ENCODE assay signal across 8 cellular contexts in the genomic region with DNA sequence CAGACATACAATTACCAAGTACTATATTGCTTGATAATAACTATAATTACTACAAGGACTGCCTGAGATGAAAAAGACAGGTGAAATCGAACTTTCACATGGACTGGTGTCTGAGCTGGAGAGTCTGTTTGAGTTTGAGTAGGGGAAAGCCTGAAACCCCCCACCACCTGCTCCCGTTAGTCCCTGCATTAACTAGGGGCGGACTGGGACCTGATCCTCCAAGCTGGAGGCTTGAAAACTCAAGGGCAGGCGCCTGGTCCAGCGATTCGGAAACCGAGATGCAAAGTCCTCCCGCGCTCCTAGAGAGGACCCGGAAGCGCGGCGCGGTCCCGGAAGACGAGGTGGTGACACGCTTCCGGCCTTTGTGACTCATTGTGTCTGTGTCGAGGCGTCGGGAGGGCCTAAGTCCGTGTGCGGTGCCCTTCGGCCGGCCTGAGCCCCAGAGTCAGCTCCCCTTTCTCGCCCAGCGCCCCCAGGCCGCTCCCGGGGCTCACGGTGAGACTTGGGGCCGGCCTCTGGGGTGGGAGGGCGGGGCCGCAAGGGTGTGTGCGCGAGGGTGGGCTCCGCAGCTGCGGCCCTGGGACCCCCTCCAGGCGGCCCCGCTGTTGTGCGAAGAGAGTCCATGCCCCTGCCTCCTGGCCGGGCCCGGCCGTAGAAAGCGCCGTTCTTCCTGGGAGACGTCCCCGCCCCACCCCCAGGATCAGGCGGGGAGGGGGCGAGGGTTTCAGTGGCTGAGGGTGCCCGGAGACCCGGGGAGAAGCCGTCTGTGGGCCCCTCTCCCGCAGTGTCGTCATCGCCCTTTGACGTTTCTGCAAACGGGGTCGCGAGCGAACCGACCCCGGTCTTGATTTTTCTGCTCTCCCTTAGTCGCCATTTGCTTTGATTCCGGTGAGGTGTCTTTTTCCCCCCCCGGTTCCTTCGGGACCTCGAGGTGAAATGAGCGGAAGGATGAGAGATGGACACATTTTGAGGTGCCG. TPM values are rescaled to one million over a fixed set of nuclear protein-coding genes. Genes with fewer than 3 reads are reported as not detected.
DNase-seq lines count a peak whose midpoint lies in the region; ATAC-seq and TF ChIP-seq lines count a peak whose summit lies in the region.

Gene ZKSCAN1 (plus strand): TSS at position 365 of the 977 bp plus-strand sequence. CDS start 7,911 bp downstream, outside the sequence.

- H3K27ac ChIP-seq in DOHH2 (ENCODE audit: low read depth, low read length) (no peak within 1 kb of the TSS), Karpas-422 (ENCODE audit: low read length) (peak within 1 kb of the TSS; percentile 32; the same call in 1 of the 2 replicates), fibroblast of lung (ENCODE audit: insufficient read depth, low read length) (peak within 1 kb of the TSS; percentile 98)
- peak within 1 kb of the TSS; percentile 98 for H3K27ac ChIP-seq in naive thymus-derived CD4-positive, alpha-beta T cell (ENCODE audit: low read depth, low read length)

- CTCF ChIA-PET in naive thymus-derived CD4-positive, alpha-beta T cell (lab: Charles Lee) = interaction anchor here (1.0 to 1.6 kb wide), 5 partner anchors 22 to 96 kb away, joined by 3 to 5 read pairs (median 3); partner anchors contain the start of genes TRIM4, ZNF3 and ZSCAN21

- peaks cover 2% of the 10 kb centered on the region; the same call in 1 of the 2 replicates for H3F3A ChIP-seq in DOHH2 (ENCODE audit: control insufficient read depth, insufficient read depth)

- H3K36me3 ChIP-seq in DOHH2 (ENCODE audit: control insufficient read depth, low read length) = peaks cover 38% of the 10 kb centered on the region
- H3K36me3 ChIP-seq in Karpas-422 (ENCODE audit: insufficient read depth, low read length) = peaks cover 10% of the 10 kb centered on the region; the same call in 1 of the 2 replicates
- H3K36me3 ChIP-seq in fibroblast of lung (ENCODE audit: control insufficient read depth, insufficient read depth, low read length) = no peaks in the 10 kb centered on the region
- H3K36me3 ChIP-seq in naive thymus-derived CD4-positive, alpha-beta T cell (ENCODE audit: control insufficient read depth in 2 of 3, insufficient read depth in 3 of 3, low read length in 3 of 3) = peaks cover 0 to 11% (median 0%) of the 10 kb centered on the region in 3 experiments

- H3K27me3 ChIP-seq in DOHH2 (ENCODE audit: control insufficient read depth, low read length) = peaks cover 4% of the 10 kb centered on the region
- H3K27me3 ChIP-seq in Karpas-422 (ENCODE audit: low read length) = no peaks in the 10 kb centered on the region
- no peaks in the 10 kb centered on the region for H3K27me3 ChIP-seq in fibroblast of lung (ENCODE audit: control insufficient read depth, insufficient read depth, low read length)
- H3K27me3 ChIP-seq in naive thymus-derived CD4-positive, alpha-beta T cell (ENCODE audit: control insufficient read depth in 2 of 2, insufficient read depth in 2 of 2, low read length in 2 of 2) = no peaks in the 10 kb centered on the region

- POLR2A ChIA-PET in naive thymus-derived CD4-positive, alpha-beta T cell (lab: Charles Lee) = interaction anchor here (0.6 to 5.1 kb wide), 19 partner anchors 11 to 513 kb away, joined by 3 to 42 read pairs (median 4); partner anchors contain the start of genes GJC3, TRIM4, ZKSCAN5 and ZSCAN21

- peaks cover 56% of the 10 kb centered on the region for H3K79me2 ChIP-seq in DOHH2 (ENCODE audit: control insufficient read depth, low read length)
- H3K79me2 ChIP-seq in Karpas-422 (ENCODE audit: low read length) = peaks cover 48% of the 10 kb centered on the region
- H3K79me2 ChIP-seq in fibroblast of lung (ENCODE audit: control insufficient read depth, insufficient read depth, low read length) = peaks cover 47% of the 10 kb centered on the region

- H3K4me1 ChIP-seq in DOHH2 (ENCODE audit: control insufficient read depth, low read length) = peaks cover 30% of the 10 kb centered on the region
- H3K4me1 ChIP-seq in Karpas-422 (ENCODE audit: low read length) = peaks cover 14% of the 10 kb centered on the region
- peaks cover 2% of the 10 kb centered on the region for H3K4me1 ChIP-seq in fibroblast of lung (ENCODE audit: control insufficient read depth, extremely low read depth, insufficient read depth, low read length)
- H3K4me1 ChIP-seq in naive thymus-derived CD4-positive, alpha-beta T cell (ENCODE audit: control insufficient read depth in 2 of 2, insufficient read depth in 2 of 2, low read length in 2 of 2) = peaks cover 19 to 22% of the 10 kb centered on the region in 2 donors

- peaks cover 0 to 3% (median 0%) of the 10 kb centered on the region in 11 donors for H3K9me3 Mint-ChIP-seq in naive thymus-derived CD4-positive, alpha-beta T cell
- no peaks in the 10 kb centered on the region for H3K9me3 Mint-ChIP-seq in stimulated activated memory B cell treated with anti-CD40 and anti-IgM and Interleukin-4, amounts not matched to agents 10 μg/mL and 1 μg/mL and 100 μg/mL, for 72 hours

- H4K20me1 ChIP-seq in DOHH2 (ENCODE audit: control insufficient read depth, insufficient read depth, low read depth, low read length) (peaks cover 17% of the 10 kb centered on the region), Karpas-422 (ENCODE audit: insufficient read depth, low read depth, low read length) (peaks cover 7% of the 10 kb centered on the region; the same call in 1 of the 2 replicates), fibroblast of lung (ENCODE audit: control insufficient read depth, extremely low read depth, insufficient read depth, low read length) (no peaks in the 10 kb centered on the region)

- intact Hi-C loops in naive thymus-derived CD4-positive, alpha-beta T cell (cut with micrococcal nuclease) = loop anchor here (1.0 to 10.0 kb wide), 9 partner anchors 18 to 871 kb away; partner anchors contain the start of genes TRIM4 (in 2 of the 2), ZNF3 (in 2 of the 2), ZSCAN21 (in 2 of the 2) and BUD31 (in 1 of the 2)

- no peaks in the 10 kb centered on the region for H3K9me3 ChIP-seq in DOHH2 (ENCODE audit: control insufficient read depth, insufficient read depth, low read length)
- no peaks in the 10 kb centered on the region for H3K9me3 ChIP-seq in Karpas-422 (ENCODE audit: low read length)
- no peaks in the 10 kb centered on the region for H3K9me3 ChIP-seq in fibroblast of lung (ENCODE audit: control insufficient read depth, insufficient read depth, low read depth, low read length)
- H3K9me3 ChIP-seq in naive thymus-derived CD4-positive, alpha-beta T cell (ENCODE audit: control insufficient read depth in 2 of 3, low read length in 3 of 3) = no peaks in the 10 kb centered on the region

- peaks cover 0 to 4% (median 0%) of the 10 kb centered on the region in 5 donors for H3K36me3 Mint-ChIP-seq in naive thymus-derived CD4-positive, alpha-beta T cell
- no peaks in the 10 kb centered on the region for H3K36me3 Mint-ChIP-seq in stimulated activated memory B cell treated with anti-CD40 and anti-IgM and Interleukin-4, amounts not matched to agents 10 μg/mL and 1 μg/mL and 100 μg/mL, for 72 hours

- DNase-seq in Karpas-422 (peak; percentile 96), RPMI8226 (peak; percentile 97), fibroblast of lung (ENCODE audit: low read depth in 2 of 2) (peak; percentile 92 to 95)
- peak; percentile 68 to 75 for DNase-seq in activated T-helper 1 cell treated with anti-CD3 and anti-CD28 coated beads, Interleukin-2, amount 50 U/mL, for 16 hours (ENCODE audit: low read depth in 1 of 2, low spot score in 1 of 2)
- peak; percentile 68 to 86 (median 81) for DNase-seq in naive thymus-derived CD4-positive, alpha-beta T cell

- ATAC-seq in GM21825 (IDR thresholded peaks at IDR 0.05; ENCODE audit: unreplicated experiment) = peak; percentile 91
- ATAC-seq in naive thymus-derived CD4-positive, alpha-beta T cell = peak; percentile 99
- peak; percentile 99 for ATAC-seq in stimulated activated memory B cell treated with anti-CD40 and anti-IgM and Interleukin-4, amounts not matched to agents 10 μg/mL and 1 μg/mL and 100 μg/mL, for 72 hours

- H3K4me1 Mint-ChIP-seq in naive thymus-derived CD4-positive, alpha-beta T cell = peaks cover 23 to 57% (median 44%) of the 10 kb centered on the region in 7 donors
- peaks cover 31% of the 10 kb centered on the region for H3K4me1 Mint-ChIP-seq in stimulated activated memory B cell treated with anti-CD40 and anti-IgM and Interleukin-4, amounts not matched to agents 10 μg/mL and 1 μg/mL and 100 μg/mL, for 72 hours

- H3K9me2 ChIP-seq in DOHH2 (replicated peaks; ENCODE audit: control insufficient read depth, low read length) = no peaks in the 10 kb centered on the region
- no peaks in the 10 kb centered on the region for H3K9me2 ChIP-seq in Karpas-422 (replicated peaks; ENCODE audit: insufficient read depth, low read length)

- peaks cover 0 to 3% (median 0%) of the 10 kb centered on the region in 5 donors for H3K27me3 Mint-ChIP-seq in naive thymus-derived CD4-positive, alpha-beta T cell
- H3K27me3 Mint-ChIP-seq in stimulated activated memory B cell treated with anti-CD40 and anti-IgM and Interleukin-4, amounts not matched to agents 10 μg/mL and 1 μg/mL and 100 μg/mL, for 72 hours = peaks cover 12% of the 10 kb centered on the region

- peak within 1 kb of the TSS; percentile 95 for H2AFZ ChIP-seq in Karpas-422 (ENCODE audit: low read length)
- H2AFZ ChIP-seq in fibroblast of lung (ENCODE audit: low read length) = peak within 1 kb of the TSS; percentile 54

- peak within 1 kb of the TSS; percentile 92 to 98 (median 96) for H3K4me3 Mint-ChIP-seq in naive thymus-derived CD4-positive, alpha-beta T cell
- peak within 1 kb of the TSS; percentile 88 for H3K4me3 Mint-ChIP-seq in stimulated activated memory B cell treated with anti-CD40 and anti-IgM and Interleukin-4, amounts not matched to agents 10 μg/mL and 1 μg/mL and 100 μg/mL, for 72 hours

- peak within 1 kb of the TSS; percentile 80 for H3K4me3 ChIP-seq in DOHH2 (ENCODE audit: low read length)
- peak within 1 kb of the TSS; percentile 80 for H3K4me3 ChIP-seq in Karpas-422 (ENCODE audit: low read length)
- H3K4me3 ChIP-seq in fibroblast of lung (replicated peaks in 1 of 4; ENCODE audit: control extremely low read depth in 1 of 4, insufficient read depth in 1 of 4, low read depth in 3 of 4, low read length in 4 of 4) = peak within 1 kb of the TSS; percentile 88 to 98 (median 96)
- peak within 1 kb of the TSS; percentile 51 for H3K4me3 ChIP-seq in naive thymus-derived CD4-positive, alpha-beta T cell (ENCODE audit: low read length)

- TF ChIP-seq CTCF in DOHH2 (IDR thresholded peaks at IDR 0.05; ENCODE audit: low read depth, low read length, poor library complexity, severe bottlenecking) = no peak
- no peak for TF ChIP-seq CTCF in fibroblast of lung (conservative IDR thresholded peaks at IDR 0.05 in 1 of 2, IDR thresholded peaks at IDR 0.05 in 1 of 2; ENCODE audit: low read depth in 1 of 2, low read length in 2 of 2)

- H3K4me2 ChIP-seq in DOHH2 (ENCODE audit: low read length) (peak within 1 kb of the TSS; percentile 75), Karpas-422 (ENCODE audit: low read depth, low read length, poor library complexity, severe bottlenecking) (peak within 1 kb of the TSS; percentile 81), fibroblast of lung (ENCODE audit: extremely low read depth, insufficient read depth, low read length) (peak within 1 kb of the TSS; percentile 97)

- H3K9ac ChIP-seq in Karpas-422 (ENCODE audit: low read length) = peak within 1 kb of the TSS; percentile 94
- peak within 1 kb of the TSS; percentile 99 for H3K9ac ChIP-seq in fibroblast of lung (ENCODE audit: insufficient read depth, low read length)

- H3K27ac Mint-ChIP-seq in naive thymus-derived CD4-positive, alpha-beta T cell = peak within 1 kb of the TSS; percentile 91 to 98 (median 97)
- peak within 1 kb of the TSS; percentile 87 for H3K27ac Mint-ChIP-seq in stimulated activated memory B cell treated with anti-CD40 and anti-IgM and Interleukin-4, amounts not matched to agents 10 μg/mL and 1 μg/mL and 100 μg/mL, for 72 hours

RNA-seq across cellular contexts. Expression of gene ZKSCAN1, which starts in this region (rescaled TPM):
- total RNA-seq in Karpas-422 (2014; rRNA removed; shearing (Covaris generic); ENCODE audit: low replicate concordance) = 21.3 and 22.1 TPM in 2 replicates
- total RNA-seq in fibroblast of lung = 39.0 and 50.2 TPM in 2 replicates
- polyA plus RNA-seq in fibroblast of lung = 21.0 and 25.3 TPM in 2 replicates
- 13.9 and 20.0 TPM in 2 replicates for polyA plus RNA-seq in fibroblast of lung (2012)
- polyA minus RNA-seq in fibroblast of lung (ENCODE audit: low replicate concordance) = 36.6 and 74.8 TPM in 2 replicates
- 100 to 1,000 TPM in 2 of 5 experiments, 10 to 100 TPM in 3; 54.0 to 103 (median 70.1) TPM for total RNA-seq in naive thymus-derived CD4-positive, alpha-beta T cell
- polyA plus RNA-seq in naive thymus-derived CD4-positive, alpha-beta T cell = 10 to 100 TPM; 47.0 to 55.5 TPM
